In genomic region chr16:67543036-67543435, GRCh38 we compare ENCODE assay signal across 22 cellular contexts. TPM values are rescaled to one million over a fixed set of nuclear protein-coding genes. Genes with fewer than 3 reads are reported as not detected.
DNase-seq lines count a peak whose midpoint lies in the region; ATAC-seq and TF ChIP-seq lines count a peak whose summit lies in the region.
"Had no signal": no experiment of that assay in that cellular context is flagged by ENCODE, and none has a peak within 500 bp of the region (broad histone marks: within the 10 kb centered on the region; RNA-seq: fewer than 3 reads in every experiment).

No MANE protein-coding gene starts in this region.

- no peak overlapping the region for H3K4me3 ChIP-seq in testis
- H3K4me3 ChIP-seq: A549, breast epithelium, esophagus squamous epithelium, lung, skin epidermis had no signal

- peaks cover 26% of the 10 kb centered on the region for H3K4me1 ChIP-seq in testis

- peaks cover 11% of the 10 kb centered on the region for H3K36me3 Mint-ChIP-seq in activated CD4-positive, alpha-beta memory T cell treated with anti-CD3 and anti-CD28 coated beads for 36 hours
- peaks cover 29% of the 10 kb centered on the region for H3K36me3 Mint-ChIP-seq in activated CD4-positive, alpha-beta memory T cell treated with anti-CD3 and anti-CD28 coated beads, Interleukin-2, amount 10 ng/mL, durations not matched to agents 7 days and 5 days (ENCODE audit: low read depth)
- H3K36me3 Mint-ChIP-seq in endothelial cell (ENCODE audit: low read depth, unreplicated experiment) = peaks cover 62% of the 10 kb centered on the region
- peaks cover 58% of the 10 kb centered on the region for H3K36me3 Mint-ChIP-seq in stimulated activated memory B cell treated with anti-CD40 and anti-IgM and Interleukin-4, amounts not matched to agents 10 μg/mL and 1 μg/mL and 100 μg/mL, for 72 hours

- H3K27me3 Mint-ChIP-seq in activated CD4-positive, alpha-beta memory T cell treated with anti-CD3 and anti-CD28 coated beads for 36 hours = no peaks in the 10 kb centered on the region
- H3K27me3 Mint-ChIP-seq in activated CD4-positive, alpha-beta memory T cell treated with anti-CD3 and anti-CD28 coated beads, Interleukin-2, amount 10 ng/mL, durations not matched to agents 7 days and 5 days = peaks cover 2% of the 10 kb centered on the region
- H3K27me3 Mint-ChIP-seq in endothelial cell (ENCODE audit: unreplicated experiment) = peaks cover 38% of the 10 kb centered on the region
- H3K27me3 Mint-ChIP-seq in stimulated activated memory B cell treated with anti-CD40 and anti-IgM and Interleukin-4, amounts not matched to agents 10 μg/mL and 1 μg/mL and 100 μg/mL, for 72 hours = no peaks in the 10 kb centered on the region
- H3K27me3 Mint-ChIP-seq: progenitor cell of endocrine pancreas had no signal

- H3K36me3 ChIP-seq in KOPT-K1 (ENCODE audit: insufficient read depth, low read length) = peaks cover 61% of the 10 kb centered on the region
- no peaks in the 10 kb centered on the region for H3K36me3 ChIP-seq in testis (ENCODE audit: low read depth, missing control alignments)
- H3K36me3 ChIP-seq: breast epithelium had no signal

- no peaks in the 10 kb centered on the region for H3K9me3 Mint-ChIP-seq in activated CD4-positive, alpha-beta memory T cell treated with anti-CD3 and anti-CD28 coated beads for 36 hours
- no peaks in the 10 kb centered on the region for H3K9me3 Mint-ChIP-seq in activated CD4-positive, alpha-beta memory T cell treated with anti-CD3 and anti-CD28 coated beads, Interleukin-2, amount 10 ng/mL, durations not matched to agents 7 days and 5 days
- H3K9me3 Mint-ChIP-seq in endothelial cell (ENCODE audit: unreplicated experiment) = no peaks in the 10 kb centered on the region
- no peaks in the 10 kb centered on the region for H3K9me3 Mint-ChIP-seq in stimulated activated memory B cell treated with anti-CD40 and anti-IgM and Interleukin-4, amounts not matched to agents 10 μg/mL and 1 μg/mL and 100 μg/mL, for 72 hours

- CTCF ChIA-PET in activated CD4-positive, alpha-beta memory T cell treated with anti-CD3 and anti-CD28 coated beads for 36 hours (lab: Charles Lee) = interaction anchor here (5.8 to 5.9 kb wide), 2 partner anchors 22 to 100 kb away, joined by 60 to 243 read pairs; partner anchors contain the start of gene CARMIL2
- CTCF ChIA-PET in activated CD4-positive, alpha-beta memory T cell treated with anti-CD3 and anti-CD28 coated beads, Interleukin-2, amount 10 ng/mL, durations not matched to agents 7 days and 5 days (lab: Charles Lee) = interaction anchor here (3.3 to 8.2 kb wide), 3 partner anchors 16 to 102 kb away, joined by 28 to 334 read pairs (median 32); partner anchors contain the start of genes CARMIL2 and CTCF

- POLR2A ChIA-PET in activated CD4-positive, alpha-beta memory T cell treated with anti-CD3 and anti-CD28 coated beads for 36 hours (lab: Charles Lee) = no interaction called here
- POLR2A ChIA-PET in activated CD4-positive, alpha-beta memory T cell treated with anti-CD3 and anti-CD28 coated beads, Interleukin-2, amount 10 ng/mL, durations not matched to agents 7 days and 5 days (lab: Charles Lee) = interaction anchor here (7.9 to 8.8 kb wide), 2 partner anchors 16 to 102 kb away, joined by 107 to 277 read pairs; partner anchors contain the start of genes CARMIL2 and CTCF

- no peaks in the 10 kb centered on the region for H3K27me3 ChIP-seq in testis
- H3K27me3 ChIP-seq: breast epithelium, esophagus squamous epithelium had no signal

- intact Hi-C loops in activated CD4-positive, alpha-beta memory T cell treated with anti-CD3 and anti-CD28 coated beads for 36 hours (cut with micrococcal nuclease) = no loop called here
- intact Hi-C loops in testis (cut with DNase I; ENCODE audit: low total_unique reads) = loop anchor here (10.0 kb wide), 1 partner anchor 102 kb away; the partner anchor contains the start of gene CARMIL2

- H3K4me3 Mint-ChIP-seq in activated CD4-positive, alpha-beta memory T cell treated with anti-CD3 and anti-CD28 coated beads for 36 hours = no peak overlapping the region
- no peak overlapping the region for H3K4me3 Mint-ChIP-seq in activated CD4-positive, alpha-beta memory T cell treated with anti-CD3 and anti-CD28 coated beads, Interleukin-2, amount 10 ng/mL, durations not matched to agents 7 days and 5 days
- peak overlapping the region; percentile 62 for H3K4me3 Mint-ChIP-seq in endothelial cell (ENCODE audit: unreplicated experiment)
- no peak overlapping the region for H3K4me3 Mint-ChIP-seq in stimulated activated memory B cell treated with anti-CD40 and anti-IgM and Interleukin-4, amounts not matched to agents 10 μg/mL and 1 μg/mL and 100 μg/mL, for 72 hours

- ATAC-seq in stimulated activated memory B cell treated with anti-CD40 and anti-IgM and Interleukin-4, amounts not matched to agents 10 μg/mL and 1 μg/mL and 100 μg/mL, for 72 hours = no peak
- ATAC-seq in GM21737 (IDR thresholded peaks at IDR 0.05; ENCODE audit: unreplicated experiment) = no peak

- no peak for TF ChIP-seq POLR2A in testis (IDR thresholded peaks at IDR 0.05)

- peaks cover 35% of the 10 kb centered on the region for H3K4me1 Mint-ChIP-seq in activated CD4-positive, alpha-beta memory T cell treated with anti-CD3 and anti-CD28 coated beads for 36 hours (ENCODE audit: low read depth)
- peaks cover 50% of the 10 kb centered on the region for H3K4me1 Mint-ChIP-seq in activated CD4-positive, alpha-beta memory T cell treated with anti-CD3 and anti-CD28 coated beads, Interleukin-2, amount 10 ng/mL, durations not matched to agents 7 days and 5 days
- peaks cover 50% of the 10 kb centered on the region for H3K4me1 Mint-ChIP-seq in endothelial cell (ENCODE audit: unreplicated experiment)
- peaks cover 80% of the 10 kb centered on the region for H3K4me1 Mint-ChIP-seq in stimulated activated memory B cell treated with anti-CD40 and anti-IgM and Interleukin-4, amounts not matched to agents 10 μg/mL and 1 μg/mL and 100 μg/mL, for 72 hours

- WGBS in testis, 2 donors = 86 to 87% methylated on average over 8 of the region's 8 CpGs

- H3K9me3 ChIP-seq in KOPT-K1 (ENCODE audit: insufficient read depth, low read length, poor library complexity, severe bottlenecking) (no peaks in the 10 kb centered on the region), testis (no peaks in the 10 kb centered on the region)
- H3K9me3 ChIP-seq: A549, breast epithelium, esophagus squamous epithelium had no signal

- TF ChIP-seq CTCF in endothelial cell (IDR thresholded peaks at IDR 0.05; ENCODE audit: unreplicated experiment) = no peak
- TF ChIP-seq CTCF in testis (IDR thresholded peaks at IDR 0.05) = no peak

- no peak for DNase-seq in activated CD4-positive, alpha-beta memory T cell treated with anti-CD3 and anti-CD28 coated beads for 36 hours
- DNase-seq in activated CD4-positive, alpha-beta memory T cell treated with anti-CD3 and anti-CD28 coated beads, Interleukin-2, amount 10 ng/mL, durations not matched to agents 7 days and 5 days = no peak
- DNase-seq in endothelial cell (ENCODE audit: low spot score) (no peak), testis (no peak), CD1c-positive myeloid dendritic cell (ENCODE audit: extremely low spot score) (no peak)
- DNase-seq: DMS79 treated with DMSO at 0.1 percent for 48 hours, esophagus squamous epithelium, GOT3, NCI-H187, NCI-H345 had no signal

- H3K27ac ChIP-seq in KOPT-K1 (ENCODE audit: low read depth, low read length, poor library complexity, severe bottlenecking) = peak overlapping the region; percentile 8
- H3K27ac ChIP-seq in testis = no peak overlapping the region
- H3K27ac ChIP-seq: A549, C4-2B had no signal

- peak overlapping the region; percentile 54 for H3K27ac Mint-ChIP-seq in activated CD4-positive, alpha-beta memory T cell treated with anti-CD3 and anti-CD28 coated beads for 36 hours
- no peak overlapping the region for H3K27ac Mint-ChIP-seq in activated CD4-positive, alpha-beta memory T cell treated with anti-CD3 and anti-CD28 coated beads, Interleukin-2, amount 10 ng/mL, durations not matched to agents 7 days and 5 days
- H3K27ac Mint-ChIP-seq in endothelial cell (ENCODE audit: unreplicated experiment) = peak overlapping the region; percentile 16
- peak overlapping the region; percentile 63 for H3K27ac Mint-ChIP-seq in stimulated activated memory B cell treated with anti-CD40 and anti-IgM and Interleukin-4, amounts not matched to agents 10 μg/mL and 1 μg/mL and 100 μg/mL, for 72 hours
- H3K27ac Mint-ChIP-seq: progenitor cell of endocrine pancreas had no signal

RNA-seq across cellular contexts. Expression of gene RIPOR1, which starts 14.4 kb away (rescaled TPM):
- 10 to 100 TPM; 33.4 to 37.9 TPM for total RNA-seq in activated CD4-positive, alpha-beta memory T cell treated with anti-CD3 and anti-CD28 coated beads for 36 hours
- total RNA-seq in activated CD4-positive, alpha-beta memory T cell treated with anti-CD3 and anti-CD28 coated beads, Interleukin-2, amount 10 ng/mL, durations not matched to agents 7 days and 5 days = 10 to 100 TPM; 24.6 to 32.7 TPM
- total RNA-seq in endothelial cell (ENCODE audit: unreplicated experiment) = 184 TPM
- 100 to 1,000 TPM in 1 of 2 donors, 10 to 100 TPM in 1; 79.4 to 109 TPM for total RNA-seq in testis
- polyA plus RNA-seq in testis (ENCODE audit: insufficient read depth, low read depth, low replicate concordance) = 36.1 TPM

RNA-seq across cellular contexts. Expression of gene CTCF, which starts 19.3 kb away (rescaled TPM):
- 10 to 100 TPM; 48.9 to 51.5 TPM for total RNA-seq in activated CD4-positive, alpha-beta memory T cell treated with anti-CD3 and anti-CD28 coated beads for 36 hours
- 10 to 100 TPM; 74.9 to 76.9 TPM for total RNA-seq in activated CD4-positive, alpha-beta memory T cell treated with anti-CD3 and anti-CD28 coated beads, Interleukin-2, amount 10 ng/mL, durations not matched to agents 7 days and 5 days
- total RNA-seq in endothelial cell (ENCODE audit: unreplicated experiment) (40.1 TPM), testis (10 to 100 TPM; 45.5 to 47.0 TPM)
- 25.9 TPM for polyA plus RNA-seq in testis (ENCODE audit: insufficient read depth, low read depth, low replicate concordance)

RNA-seq across cellular contexts. Expression of gene AGRP, which starts 59.7 kb away (rescaled TPM):
- total RNA-seq in activated CD4-positive, alpha-beta memory T cell treated with anti-CD3 and anti-CD28 coated beads for 36 hours = not detected
- total RNA-seq in activated CD4-positive, alpha-beta memory T cell treated with anti-CD3 and anti-CD28 coated beads, Interleukin-2, amount 10 ng/mL, durations not matched to agents 7 days and 5 days = not detected
- total RNA-seq in endothelial cell (ENCODE audit: unreplicated experiment) (not detected), testis (1 to 10 TPM; 1.2 to 1.7 TPM)
- not detected for polyA plus RNA-seq in testis (ENCODE audit: insufficient read depth, low read depth, low replicate concordance)
- total RNA-seq: breast epithelium, esophagus squamous epithelium, glomerular endothelial cell, progenitor cell of endocrine pancreas, RPMI7951, temporal lobe had no signal
- polyA plus RNA-seq: A549 had no signal
